In the genomic region with DNA sequence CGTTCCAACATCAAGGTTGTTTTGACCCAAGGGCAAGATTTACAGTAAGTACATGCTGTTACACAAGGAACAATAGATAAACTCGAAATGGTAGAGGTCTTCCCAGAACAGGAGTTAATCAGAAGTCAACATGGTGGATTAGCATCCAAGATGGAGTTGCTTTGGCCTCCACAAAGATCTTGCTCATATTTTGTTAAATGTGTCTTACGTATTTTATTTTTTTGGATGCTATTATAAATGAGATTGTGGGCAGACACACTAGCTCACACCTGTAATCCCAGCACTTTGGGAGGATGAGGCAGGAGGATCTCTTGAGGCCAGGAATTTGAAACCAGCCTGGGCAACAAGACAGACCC, we compare ENCODE assay signal across 17 cellular contexts.
"Had no signal": no experiment of that assay in that cellular context is flagged by ENCODE, and none has a peak within 500 bp of the region (broad histone marks: within the 10 kb centered on the region; RNA-seq: fewer than 3 reads in every experiment).

No MANE protein-coding gene starts in this region.

- H3K4me3 ChIP-seq: esophagus muscularis mucosa, gastroesophageal sphincter, heart left ventricle, pancreas, sigmoid colon, tibial artery had no signal

- ATAC-seq: activated CD4-positive, alpha-beta T cell treated with anti-CD3 and anti-CD28 coated beads for 36 hours; gastroesophageal sphincter; heart left ventricle; left ventricle myocardium superior had no signal

- H3K27me3 ChIP-seq: gastroesophageal sphincter, heart left ventricle, pancreas, sigmoid colon, tibial artery had no signal

- H3K27me3 Mint-ChIP-seq: activated CD4-positive, alpha-beta T cell treated with anti-CD3 and anti-CD28 coated beads for 36 hours; activated naive CD8-positive, alpha-beta T cell had no signal

- H3K36me3 ChIP-seq: esophagus muscularis mucosa, gastroesophageal sphincter, heart left ventricle, pancreas, sigmoid colon, tibial artery, WERI-Rb-1 had no signal

- H3K4me3 Mint-ChIP-seq: activated CD4-positive, alpha-beta T cell treated with anti-CD3 and anti-CD28 coated beads for 36 hours; activated naive CD8-positive, alpha-beta T cell; activated T-helper 1 cell treated with anti-CD3 and anti-CD28 coated beads, Interleukin-12 subunit alpha, Interleukin-12 subunit beta, Interleukin-2, Interleukin-4 antibody, amounts not matched to agents 30 ng/mL and 10 ng/mL and 1 ng/mL, durations not matched to agents 14 hours and 24 hours and 36 hours; immature natural killer cell had no signal

- DNase-seq: activated CD4-positive, alpha-beta T cell treated with anti-CD3 and anti-CD28 coated beads for 36 hours; activated CD4-positive, alpha-beta T cell treated with anti-CD3 and anti-CD28 coated beads, Interleukin-2, amount 50 U/mL, for 48 hours; activated gamma-delta T cell treated with Interleukin-2 at 50 U/mL for 16 hours; activated T-cell treated with anti-CD3 and anti-CD28 coated beads for 4 hours; effector CD8-positive, alpha-beta T cell; heart left ventricle; immature natural killer cell; left ventricle myocardium superior; pancreas; sigmoid colon; stimulated activated naive CD4-positive, alpha-beta T cell treated with Interleukin-2 at 50 U/mL for 16 hours; tibial artery had no signal

- H3K27ac ChIP-seq: esophagus muscularis mucosa, gastroesophageal sphincter, heart left ventricle, pancreas, sigmoid colon, tibial artery, WERI-Rb-1 had no signal

- H3K4me1 Mint-ChIP-seq: activated CD4-positive, alpha-beta T cell treated with anti-CD3 and anti-CD28 coated beads for 36 hours; immature natural killer cell had no signal

- H3K9me3 ChIP-seq: esophagus muscularis mucosa, gastroesophageal sphincter, heart left ventricle, pancreas, sigmoid colon, tibial artery had no signal

- H3K4me1 ChIP-seq: esophagus muscularis mucosa, gastroesophageal sphincter, heart left ventricle, pancreas, sigmoid colon, tibial artery had no signal

- H3K27ac Mint-ChIP-seq: activated CD4-positive, alpha-beta T cell treated with anti-CD3 and anti-CD28 coated beads for 36 hours; activated naive CD8-positive, alpha-beta T cell; activated T-helper 1 cell treated with anti-CD3 and anti-CD28 coated beads, Interleukin-12 subunit alpha, Interleukin-12 subunit beta, Interleukin-2, Interleukin-4 antibody, amounts not matched to agents 30 ng/mL and 10 ng/mL and 1 ng/mL, durations not matched to agents 14 hours and 24 hours and 36 hours; immature natural killer cell had no signal

- H3K36me3 Mint-ChIP-seq: activated naive CD8-positive, alpha-beta T cell; immature natural killer cell had no signal

- H3K9me3 Mint-ChIP-seq: activated T-helper 1 cell treated with anti-CD3 and anti-CD28 coated beads, Interleukin-12 subunit alpha, Interleukin-12 subunit beta, Interleukin-2, Interleukin-4 antibody, amounts not matched to agents 30 ng/mL and 10 ng/mL and 1 ng/mL, durations not matched to agents 14 hours and 24 hours and 36 hours; immature natural killer cell had no signal
